Comparison of ENCODE assay signal across 25 cellular contexts in the genomic region with DNA sequence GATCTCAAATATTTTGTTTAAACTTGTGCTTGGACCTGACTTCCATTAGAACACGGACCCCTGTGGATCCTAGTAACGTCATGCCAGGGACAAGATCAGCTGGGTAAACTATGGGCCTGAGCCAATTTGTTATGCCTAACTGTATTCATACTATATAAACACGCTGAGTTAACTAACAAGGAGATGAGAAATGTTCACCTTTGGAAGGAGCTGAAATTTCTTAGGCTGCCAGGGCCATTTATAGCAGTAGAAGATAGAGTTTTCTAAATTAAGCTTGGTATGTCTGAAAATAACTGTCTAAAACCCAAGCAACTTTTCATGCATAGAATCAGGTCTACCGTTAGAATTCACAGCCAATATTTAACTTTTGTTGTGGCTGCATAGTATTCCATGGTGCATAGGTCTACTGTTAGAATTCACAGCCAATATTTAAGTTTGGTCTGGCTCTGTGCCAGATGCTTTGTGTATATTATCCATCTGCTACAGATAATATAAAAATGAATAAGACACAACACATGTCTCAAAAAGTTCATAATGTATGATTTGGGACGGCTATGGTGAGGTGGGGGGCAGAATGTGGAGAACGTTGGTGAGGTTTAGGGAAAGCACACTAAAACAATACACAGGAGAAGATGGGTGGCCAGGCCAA.
DNase-seq lines count a peak whose midpoint lies in the region; ATAC-seq, FAIRE-seq and TF ChIP-seq lines count a peak whose summit lies in the region.
"Had no signal": no experiment of that assay in that cellular context is flagged by ENCODE, and none has a peak within 500 bp of the region (broad histone marks: within the 10 kb centered on the region; RNA-seq: fewer than 3 reads in every experiment).

No MANE protein-coding gene starts in this region.

- TF ChIP-seq CTCF in K562 (IDR thresholded peaks at IDR 0.05 in 2 of 3, conservative IDR thresholded peaks at IDR 0.05 in 1 of 3; ENCODE audit: insufficient read depth in 2 of 3, low read depth in 1 of 3, low read length in 3 of 3) (no peak), left ventricle myocardium inferior (IDR thresholded peaks at IDR 0.05; ENCODE audit: borderline replicate concordance) (no peak), HFFc6 (IDR thresholded peaks at IDR 0.05) (no peak)

- no peaks in the 10 kb centered on the region for H3K9me1 ChIP-seq in K562 (ENCODE audit: control insufficient read depth, insufficient read depth, low read length)

- H3K79me2 ChIP-seq in K562 (ENCODE audit: control insufficient read depth, insufficient read depth, low read length) = no peaks in the 10 kb centered on the region

- TF ChIP-seq RAD21 in K562 (CRISPR knock-in tag; conservative IDR thresholded peaks at IDR 0.05 in 1 of 2, IDR thresholded peaks at IDR 0.05 in 1 of 2) = no peak

- intact Hi-C loops in Right ventricle myocardium inferior (cut with DNase I) (no loop called here), cardiac septum (cut with DNase I) (no loop called here), K562 (cut with micrococcal nuclease) (no loop called here), left ventricle myocardium inferior (cut with micrococcal nuclease) (no loop called here), right cardiac atrium (cut with DNase I) (no loop called here)
- intact Hi-C loops in activated CD4-positive, alpha-beta T cell treated with anti-CD3 and anti-CD28 coated beads, Interleukin-2, amount 10 ng/mL, durations not matched to agents 24 days and 14 days (cut with micrococcal nuclease) = no loop called here

- no peak overlapping the region for H2AFZ ChIP-seq in K562 (ENCODE audit: low read depth, low read length)

- H3K4me3 Mint-ChIP-seq in HFFc6 = no peak overlapping the region
- H3K4me3 Mint-ChIP-seq in activated CD4-positive, alpha-beta T cell treated with anti-CD3 and anti-CD28 coated beads, Interleukin-2, amount 10 ng/mL, durations not matched to agents 24 days and 14 days = no peak overlapping the region
- H3K4me3 Mint-ChIP-seq: CD14-positive monocyte; CD4-positive, alpha-beta T cell; CD8-positive, alpha-beta memory T cell had no signal

- H3K27me3 ChIP-seq in K562 (ENCODE audit: control insufficient read depth in 2 of 2, insufficient read depth in 2 of 2, low read length in 2 of 2) (peaks cover 0 to 4% of the 10 kb centered on the region in 2 experiments; a peak in 2 of 5 replicates), left ventricle myocardium inferior (ENCODE audit: low read depth) (no peaks in the 10 kb centered on the region), right cardiac atrium (ENCODE audit: control insufficient read depth, insufficient read depth) (no peaks in the 10 kb centered on the region)
- H3K27me3 ChIP-seq: BE2C; BLaER1 treated with 17β-estradiol and CSF1 and Interleukin-3, amounts not matched to agents 10 nM and 100 nM had no signal

- no peak for TF ChIP-seq EP300 in K562 (IDR thresholded peaks at IDR 0.05; ENCODE audit: low read length)

- POLR2A ChIA-PET in K562 (lab: Yijun Ruan, JAX) = interaction anchor here (0.6 to 1.1 kb wide), 3 partner anchors 18 to 746 kb away, joined by 3 to 6 read pairs (median 3); no protein-coding TSS in a partner anchor

- WGBS in K562 (ENCODE audit: insufficient coverage, low coverage, missing lambda C conversion rate) = 0% methylated on average over 6 of the region's 6 CpGs
- WGBS in right cardiac atrium = 68% methylated on average over 6 of the region's 6 CpGs

- ATAC-seq in Right ventricle myocardium inferior (peak; percentile 23), K562 (no peak), right cardiac atrium (peak in 1 of 2 donors; percentile 32)
- ATAC-seq: A549 had no signal

- no peak for TF ChIP-seq POLR2A in K562 (conservative IDR thresholded peaks at IDR 0.05)

- no peak overlapping the region for H3K9ac ChIP-seq in K562 (ENCODE audit: insufficient read depth in 1 of 2, low read depth in 2 of 2, low read length in 2 of 2)
- H3K9ac ChIP-seq: BLaER1 treated with 17β-estradiol and CSF1 and Interleukin-3, amounts not matched to agents 10 nM and 100 nM had no signal

- H3K36me3 Mint-ChIP-seq in HFFc6 (ENCODE audit: low read depth) = no peaks in the 10 kb centered on the region
- H3K36me3 Mint-ChIP-seq in activated CD4-positive, alpha-beta T cell treated with anti-CD3 and anti-CD28 coated beads, Interleukin-2, amount 10 ng/mL, durations not matched to agents 24 days and 14 days (ENCODE audit: low read depth) = no peaks in the 10 kb centered on the region
- H3K36me3 Mint-ChIP-seq: CD14-positive monocyte had no signal

- H3K4me1 Mint-ChIP-seq in HFFc6 (ENCODE audit: low read depth) = no peaks in the 10 kb centered on the region
- H3K4me1 Mint-ChIP-seq in activated CD4-positive, alpha-beta T cell treated with anti-CD3 and anti-CD28 coated beads, Interleukin-2, amount 10 ng/mL, durations not matched to agents 24 days and 14 days = no peaks in the 10 kb centered on the region
- H3K4me1 Mint-ChIP-seq: CD14-positive monocyte; CD8-positive, alpha-beta memory T cell had no signal

- no peak for DNase-seq in Right ventricle myocardium inferior (ENCODE audit: missing footprints)
- no peak for DNase-seq in cardiac septum (ENCODE audit: low spot score)
- DNase-seq in K562 (ENCODE audit: extremely low read depth in 1 of 4, low spot score in 3 of 4) = no peak
- no peak for DNase-seq in left ventricle myocardium inferior
- no peak for DNase-seq in right cardiac atrium
- DNase-seq in HFFc6 = no peak
- DNase-seq in activated CD4-positive, alpha-beta T cell treated with anti-CD3 and anti-CD28 coated beads, Interleukin-2, amount 10 ng/mL, durations not matched to agents 24 days and 14 days = no peak
- DNase-seq: 8988T; ACHN; AML-193; BE2C; CD4-positive, alpha-beta T cell; CD8-positive, alpha-beta memory T cell; DMS153; DND-41; GDM1; GOT3 had no signal

- BruUV-seq in K562 (replicated peaks; lab: Mats Ljungman, UMichigan) = no TSS peak

- in situ Hi-C loops in K562 (cut with MboI) = no loop called here

- peaks cover 42% of the 10 kb centered on the region for H3K27me3 Mint-ChIP-seq in HFFc6 (ENCODE audit: insufficient read depth)
- H3K27me3 Mint-ChIP-seq in activated CD4-positive, alpha-beta T cell treated with anti-CD3 and anti-CD28 coated beads, Interleukin-2, amount 10 ng/mL, durations not matched to agents 24 days and 14 days = peaks cover 10% of the 10 kb centered on the region

- no peaks in the 10 kb centered on the region; the same call in 1 of the 2 replicates for H4K20me1 ChIP-seq in K562 (replicated peaks; ENCODE audit: control insufficient read depth, insufficient read depth, low read length)
- H4K20me1 ChIP-seq: BLaER1 treated with 17β-estradiol and CSF1 and Interleukin-3, amounts not matched to agents 10 nM and 100 nM had no signal

- H3K4me2 ChIP-seq in K562 (ENCODE audit: insufficient read depth, low read length) = no peak overlapping the region
- H3K4me2 ChIP-seq: A549; BLaER1 treated with 17β-estradiol and CSF1 and Interleukin-3, amounts not matched to agents 10 nM and 100 nM had no signal

- H3K36me3 ChIP-seq in K562 (ENCODE audit: control insufficient read depth, insufficient read depth, low read length) (no peaks in the 10 kb centered on the region), left ventricle myocardium inferior (no peaks in the 10 kb centered on the region)
- H3K36me3 ChIP-seq: BE2C; BLaER1 treated with 17β-estradiol and CSF1 and Interleukin-3, amounts not matched to agents 10 nM and 100 nM; HAP-1 had no signal

- H3K27ac ChIP-seq in K562 (ENCODE audit: extremely low read depth, low read depth, low read length) (no peak overlapping the region), left ventricle myocardium inferior (replicated peaks) (peak overlapping the region; percentile 45), right cardiac atrium (ENCODE audit: low read length) (peak overlapping the region; percentile 90)
- H3K27ac ChIP-seq: A549; BLaER1 treated with 17β-estradiol and CSF1 and Interleukin-3, amounts not matched to agents 10 nM and 100 nM had no signal

- CTCF ChIA-PET in K562 (lab: Yijun Ruan, JAX; ENCODE audit: low intra/inter-chr PET ratio) = no interaction called here

- H3K4me1 ChIP-seq in K562 (replicated peaks in 1 of 2; ENCODE audit: control insufficient read depth in 2 of 2, insufficient read depth in 2 of 2, low read length in 2 of 2) (no peaks in the 10 kb centered on the region), left ventricle myocardium inferior (peaks cover 22% of the 10 kb centered on the region), right cardiac atrium (ENCODE audit: control insufficient read depth, insufficient read depth, low read length) (peaks cover 3% of the 10 kb centered on the region)
- H3K4me1 ChIP-seq: A549, HAP-1 had no signal

- no peaks in the 10 kb centered on the region; the same call in 1 of the 2 replicates for H3K9me3 Mint-ChIP-seq in HFFc6
- no peaks in the 10 kb centered on the region for H3K9me3 Mint-ChIP-seq in activated CD4-positive, alpha-beta T cell treated with anti-CD3 and anti-CD28 coated beads, Interleukin-2, amount 10 ng/mL, durations not matched to agents 24 days and 14 days
- H3K9me3 Mint-ChIP-seq: CD4-positive, alpha-beta T cell had no signal

- no peak for FAIRE-seq in K562 (lab: Jason Lieb, UNC)
- FAIRE-seq: A549, D721Med, GM12891, GM18507, H54 had no signal

- H3K4me3 ChIP-seq in K562 (no peak overlapping the region), left ventricle myocardium inferior (no peak overlapping the region), right cardiac atrium (ENCODE audit: low read length) (no peak overlapping the region)
- H3K4me3 ChIP-seq: A549; BLaER1 treated with 17β-estradiol and CSF1 and Interleukin-3, amounts not matched to agents 10 nM and 100 nM; HAP-1 had no signal

- H3K9me3 ChIP-seq in K562 (replicated peaks; ENCODE audit: control insufficient read depth, insufficient read depth, low read depth, low read length) = no peaks in the 10 kb centered on the region
- H3K9me3 ChIP-seq in left ventricle myocardium inferior (replicated peaks) = no peaks in the 10 kb centered on the region
- no peaks in the 10 kb centered on the region for H3K9me3 ChIP-seq in right cardiac atrium (ENCODE audit: control insufficient read depth, low read length)
- H3K9me3 ChIP-seq: A549, BE2C, HAP-1 had no signal

- H3K27ac Mint-ChIP-seq in HFFc6 = no peak overlapping the region
- H3K27ac Mint-ChIP-seq in activated CD4-positive, alpha-beta T cell treated with anti-CD3 and anti-CD28 coated beads, Interleukin-2, amount 10 ng/mL, durations not matched to agents 24 days and 14 days = no peak overlapping the region
- H3K27ac Mint-ChIP-seq: CD4-positive, alpha-beta T cell; CD8-positive, alpha-beta memory T cell had no signal

TF ChIP-seq in K562, 482 proteins besides CTCF, POLR2A, EP300 and RAD21 (continues in another document):
- TF ChIP-seq POLR2G (IDR thresholded peaks at IDR 0.05; ENCODE audit: low read depth, low read length) (no peak), HMBOX1 (IDR thresholded peaks at IDR 0.05) (no peak)
